In genomic region chr7:64733550-64734240, GRCh38 we compare ENCODE assay signal across 23 cellular contexts.
"Had no signal": no experiment of that assay in that cellular context is flagged by ENCODE, and none has a peak within 500 bp of the region (broad histone marks: within the 10 kb centered on the region; RNA-seq: fewer than 3 reads in every experiment).

No MANE protein-coding gene starts in this region.

- H3K27ac Mint-ChIP-seq: activated naive CD4-positive, alpha-beta T cell treated with anti-CD3 and anti-CD28 coated beads, Interleukin-2, amount 50 U/mL, for 24 hours; dendritic cell treated with granulocyte-macrophage colony-stimulating factor and Interleukin-4, amounts not matched to agents 40 ng/mL and 50 ng/mL, for 4 days; memory B cell; type B pancreatic cell; WTC11 had no signal

- H3K27me3 Mint-ChIP-seq: activated naive CD4-positive, alpha-beta T cell treated with anti-CD3 and anti-CD28 coated beads, Interleukin-2, amount 50 U/mL, for 24 hours; dendritic cell treated with granulocyte-macrophage colony-stimulating factor and Interleukin-4, amounts not matched to agents 40 ng/mL and 50 ng/mL, for 4 days; memory B cell; type B pancreatic cell had no signal

- H3K27me3 ChIP-seq: brain microvascular endothelial cell, foreskin keratinocyte, sigmoid colon, testis had no signal

- H3K9me3 ChIP-seq: testis had no signal

- H3K4me2 ChIP-seq: smooth muscle cell had no signal

- H3K4me1 Mint-ChIP-seq: activated naive CD4-positive, alpha-beta T cell treated with anti-CD3 and anti-CD28 coated beads, Interleukin-2, amount 50 U/mL, for 24 hours; memory B cell; WTC11 had no signal

- H3K36me3 ChIP-seq: brain microvascular endothelial cell, sigmoid colon had no signal

- H3K4me1 ChIP-seq: foreskin keratinocyte, sigmoid colon, testis had no signal

- DNase-seq: activated gamma-delta T cell treated with Interleukin-2 at 50 U/mL for 16 hours; activated T-cell treated with anti-CD3 and anti-CD28 coated beads, Interleukin-2, amount 50 U/mL, for 1 hour; anterior cingulate cortex; brain microvascular endothelial cell; caudate nucleus; effector CD4-positive, alpha-beta T cell; foreskin keratinocyte; left colon; mucosa of descending colon; occipital lobe; posterior cingulate gyrus; sigmoid colon; stimulated activated CD4-positive, alpha-beta T cell treated with anti-CD3 and anti-CD28 coated beads, Interleukin-15, amount 100 ng/mL, for 24 hours; stimulated activated CD8-positive, alpha-beta memory T cell treated with anti-CD3 and anti-CD28 coated beads, Interleukin-4, amount 100 ng/mL, for 48 hours; stimulated activated naive CD4-positive, alpha-beta T cell; testis had no signal

- H3K27ac ChIP-seq: brain microvascular endothelial cell, foreskin keratinocyte, sigmoid colon, testis had no signal

- H3K4me3 ChIP-seq: mucosa of descending colon, sigmoid colon, smooth muscle cell, testis had no signal

- H3K36me3 Mint-ChIP-seq: memory B cell, type B pancreatic cell had no signal

- H3K4me3 Mint-ChIP-seq: activated naive CD4-positive, alpha-beta T cell treated with anti-CD3 and anti-CD28 coated beads, Interleukin-2, amount 50 U/mL, for 24 hours; dendritic cell treated with granulocyte-macrophage colony-stimulating factor and Interleukin-4, amounts not matched to agents 40 ng/mL and 50 ng/mL, for 4 days; memory B cell; type B pancreatic cell; WTC11 had no signal

- H3K9me3 Mint-ChIP-seq: type B pancreatic cell had no signal

- ATAC-seq: foreskin keratinocyte, left colon, mucosa of descending colon, WTC11 had no signal

- FAIRE-seq: keratinocyte had no signal
